1 cellular context compared by ENCODE assay signal in genomic region chr11:75706260-75706729, GRCh38.
TF ChIP-seq lines count a peak whose summit lies in the region.

No MANE protein-coding gene starts in this region.

TF ChIP-seq in WTC11, 78 proteins besides CTCF, POLR2A, EP300 and RAD21 (continued from another document):
- no peak for TF ChIP-seq ARID4B (CRISPR knock-in tag; IDR thresholded peaks at IDR 0.05; ENCODE audit: borderline replicate concordance)
